24 cellular contexts compared by ENCODE assay signal in genomic region chr7:89994483-89994882, GRCh38.
"Had no signal": no experiment of that assay in that cellular context is flagged by ENCODE, and none has a peak within 500 bp of the region (broad histone marks: within the 10 kb centered on the region; RNA-seq: fewer than 3 reads in every experiment).

No MANE protein-coding gene starts in this region.

- H3K4me3 Mint-ChIP-seq: immature natural killer cell; memory B cell; mesothelial cell of epicardium; naive B cell; nephron; stimulated activated naive B cell treated with anti-CD40 and anti-IgM and Interleukin-4, amounts not matched to agents 10 μg/mL and 1 μg/mL and 100 μg/mL, for 72 hours; stimulated activated naive CD8-positive, alpha-beta T cell treated with anti-CD3 and anti-CD28 coated beads, Interleukin-15, amount 100 ng/mL, for 72 hours had no signal

- ATAC-seq: esophagus mucosa; left cardiac atrium; lower lobe of right lung; pancreas; right lobe of liver; stimulated activated naive B cell treated with anti-CD40 and anti-IgM and Interleukin-4, amounts not matched to agents 10 μg/mL and 1 μg/mL and 100 μg/mL, for 72 hours; stimulated activated naive CD8-positive, alpha-beta T cell treated with anti-CD3 and anti-CD28 coated beads, Interleukin-15, amount 100 ng/mL, for 72 hours had no signal

- DNase-seq: effector CD4-positive, alpha-beta T cell; foreskin fibroblast; immature natural killer cell; left cardiac atrium; left ventricle myocardium inferior; lower lobe of right lung; naive B cell; occipital lobe; pancreas; right lobe of liver; spleen; stimulated activated CD4-positive, alpha-beta T cell treated with anti-CD3 and anti-CD28 coated beads, Interleukin-15, amount 100 ng/mL, for 24 hours; stimulated activated CD4-positive, alpha-beta T cell treated with anti-CD3 and anti-CD28 coated beads, Interleukin-1b, Interleukin-23, amount 100 ng/mL, for 48 hours; stimulated activated CD4-positive, alpha-beta T cell treated with anti-CD3 and anti-CD28 coated beads, Interleukin-4, amount 100 ng/mL, for 4 hours; stimulated activated naive B cell treated with anti-CD40 and anti-IgM and Interleukin-4, amounts not matched to agents 10 μg/mL and 1 μg/mL and 100 μg/mL, for 72 hours; stimulated activated naive CD8-positive, alpha-beta T cell treated with anti-CD3 and anti-CD28 coated beads, Interleukin-15, amount 100 ng/mL, for 72 hours; transverse colon had no signal

- H3K4me1 ChIP-seq: left ventricle myocardium inferior, lower lobe of right lung, pancreas, right lobe of liver, spleen, transverse colon had no signal

- H3K4me1 Mint-ChIP-seq: immature natural killer cell; memory B cell; mesothelial cell of epicardium; naive B cell; nephron; stimulated activated naive B cell treated with anti-CD40 and anti-IgM and Interleukin-4, amounts not matched to agents 10 μg/mL and 1 μg/mL and 100 μg/mL, for 72 hours; stimulated activated naive CD8-positive, alpha-beta T cell treated with anti-CD3 and anti-CD28 coated beads, Interleukin-15, amount 100 ng/mL, for 72 hours had no signal

- H3K27ac ChIP-seq: coronary artery, left ventricle myocardium inferior, lower lobe of right lung, pancreas, right lobe of liver, spleen, thoracic aorta, transverse colon had no signal

- H3K27me3 Mint-ChIP-seq: memory B cell; naive B cell; progenitor cell of endocrine pancreas; stimulated activated naive B cell treated with anti-CD40 and anti-IgM and Interleukin-4, amounts not matched to agents 10 μg/mL and 1 μg/mL and 100 μg/mL, for 72 hours; stimulated activated naive CD8-positive, alpha-beta T cell treated with anti-CD3 and anti-CD28 coated beads, Interleukin-15, amount 100 ng/mL, for 72 hours had no signal

- H3K27me3 ChIP-seq: pancreas, right lobe of liver, spleen, transverse colon had no signal

- H3K4me3 ChIP-seq: coronary artery, left ventricle myocardium inferior, lower lobe of right lung, pancreas, right lobe of liver, spleen, thoracic aorta, transverse colon had no signal

- H3K27ac Mint-ChIP-seq: immature natural killer cell; memory B cell; mesothelial cell of epicardium; naive B cell; nephron; progenitor cell of endocrine pancreas; stimulated activated naive B cell treated with anti-CD40 and anti-IgM and Interleukin-4, amounts not matched to agents 10 μg/mL and 1 μg/mL and 100 μg/mL, for 72 hours; stimulated activated naive CD8-positive, alpha-beta T cell treated with anti-CD3 and anti-CD28 coated beads, Interleukin-15, amount 100 ng/mL, for 72 hours had no signal

- H3K9me3 ChIP-seq: lower lobe of right lung, pancreas, thoracic aorta, transverse colon had no signal

- H3K36me3 ChIP-seq: left ventricle myocardium inferior, lower lobe of right lung, pancreas, right lobe of liver, spleen, thoracic aorta, transverse colon had no signal

- H3K36me3 Mint-ChIP-seq: memory B cell; mesothelial cell of epicardium; naive B cell; stimulated activated naive B cell treated with anti-CD40 and anti-IgM and Interleukin-4, amounts not matched to agents 10 μg/mL and 1 μg/mL and 100 μg/mL, for 72 hours had no signal
